ENCODE assay signal across 28 cellular contexts in genomic region chr17:183021-183420, GRCh38. TPM values are rescaled to one million over a fixed set of nuclear protein-coding genes. Genes with fewer than 3 reads are reported as not detected.
"Had no signal": no experiment of that assay in that cellular context is flagged by ENCODE, and none has a peak within 500 bp of the region (broad histone marks: within the 10 kb centered on the region; RNA-seq: fewer than 3 reads in every experiment).

No MANE protein-coding gene starts in this region.

- H2AFZ ChIP-seq: neural progenitor cell had no signal

- H3K36me3 ChIP-seq: neural progenitor cell had no signal

- H3K4me3 ChIP-seq: dorsolateral prefrontal cortex, neural progenitor cell, smooth muscle cell had no signal

- FAIRE-seq: colon, kidney had no signal

- H3K27ac ChIP-seq: epithelial cell of prostate, foreskin keratinocyte, neural progenitor cell had no signal

- H3K9ac ChIP-seq: neural progenitor cell had no signal

- DNase-seq: activated CD4-positive, alpha-beta T cell treated with anti-CD3 and anti-CD28 coated beads, Interleukin-2, amount 10 ng/mL, durations not matched to agents 7 days and 5 days; activated CD8-positive, alpha-beta T cell treated with anti-CD3 and anti-CD28 coated beads, Interleukin-2, amount 10 ng/mL, durations not matched to agents 7 days and 5 days; activated naive CD4-positive, alpha-beta T cell treated with Interleukin-2 at 50 U/mL for 16 hours; activated naive CD8-positive, alpha-beta T cell treated with anti-CD3 and anti-CD28 coated beads, Interleukin-2, amount 10 ng/mL, durations not matched to agents 7 days and 5 days; activated T-cell treated with anti-CD3 and anti-CD28 coated beads, Interleukin-2, amount 50 U/mL, for 24 hours; central memory CD4-positive, alpha-beta T cell; endodermal cell; foreskin keratinocyte; mammary epithelial cell; midbrain; naive B cell; stimulated activated CD4-positive, alpha-beta T cell treated with anti-CD3 and anti-CD28 coated beads, Interleukin-4, amount 100 ng/mL, for 1 hour; stimulated activated naive CD8-positive, alpha-beta T cell treated with anti-CD3 and anti-CD28 coated beads, Interleukin-15, amount 100 ng/mL, for 72 hours; T-helper 1 cell; T1000 had no signal

- ATAC-seq: activated CD4-positive, CD25-positive, alpha-beta regulatory T cell treated with anti-CD3 and anti-CD28 coated beads, Interleukin-2, amount 50 U/mL, for 24 hours; activated CD8-positive, alpha-beta T cell treated with anti-CD3 and anti-CD28 coated beads, Interleukin-2, amount 10 ng/mL, durations not matched to agents 7 days and 5 days; foreskin keratinocyte; stimulated activated naive CD8-positive, alpha-beta T cell treated with anti-CD3 and anti-CD28 coated beads, Interleukin-15, amount 100 ng/mL, for 72 hours had no signal

- H3K4me2 ChIP-seq: neural progenitor cell, smooth muscle cell had no signal

- H3K4me1 ChIP-seq: foreskin keratinocyte had no signal

RNA-seq across cellular contexts. Expression of gene DOC2B, which starts 1.6 kb away (rescaled TPM):
- total RNA-seq: activated CD4-positive, alpha-beta T cell treated with anti-CD3 and anti-CD28 coated beads, Interleukin-2, amount 10 ng/mL, durations not matched to agents 7 days and 5 days; activated CD8-positive, alpha-beta T cell treated with anti-CD3 and anti-CD28 coated beads, Interleukin-2, amount 10 ng/mL, durations not matched to agents 7 days and 5 days; activated naive CD8-positive, alpha-beta T cell treated with anti-CD3 and anti-CD28 coated beads, Interleukin-2, amount 10 ng/mL, durations not matched to agents 7 days and 5 days; fibroblast of lung; foreskin keratinocyte; osteocyte had no signal
- polyA plus RNA-seq: fibroblast of lung, foreskin keratinocyte, mammary epithelial cell had no signal

RNA-seq across cellular contexts. Expression of gene SCGB1C2, which starts 45.7 kb away (rescaled TPM):
- total RNA-seq: activated CD4-positive, alpha-beta T cell treated with anti-CD3 and anti-CD28 coated beads, Interleukin-2, amount 10 ng/mL, durations not matched to agents 7 days and 5 days; activated CD8-positive, alpha-beta T cell treated with anti-CD3 and anti-CD28 coated beads, Interleukin-2, amount 10 ng/mL, durations not matched to agents 7 days and 5 days; activated naive CD8-positive, alpha-beta T cell treated with anti-CD3 and anti-CD28 coated beads, Interleukin-2, amount 10 ng/mL, durations not matched to agents 7 days and 5 days; activated T-helper 2 cell treated with anti-CD3 and anti-CD28 coated beads, Interferon-gamma antibody, Interleukin-2, Interleukin-4, amounts not matched to agents 10 μg/mL and 5 μg/mL and 100 μg/mL, durations not matched to agents 14 hours and 24 hours and 36 hours; dorsolateral prefrontal cortex; endodermal cell; fibroblast of lung; foreskin keratinocyte; kidney; left lobe of liver; mammary epithelial cell; osteocyte; pulmonary artery endothelial cell; smooth muscle cell; temporal lobe had no signal
- polyA plus RNA-seq: fibroblast of lung, foreskin keratinocyte, mammary epithelial cell, smooth muscle cell had no signal
